12 cellular contexts compared by ENCODE assay signal in genomic region chr15:29451201-29451781, GRCh38.
DNase-seq lines count a peak whose midpoint lies in the region; ATAC-seq, FAIRE-seq and TF ChIP-seq lines count a peak whose summit lies in the region.
"Had no signal": no experiment of that assay in that cellular context is flagged by ENCODE, and none has a peak within 500 bp of the region (broad histone marks: within the 10 kb centered on the region; RNA-seq: fewer than 3 reads in every experiment).

No MANE protein-coding gene starts in this region.

- no peak overlapping the region for H3K56ac ChIP-seq in H1 (replicated peaks; ENCODE audit: insufficient read length, low read depth, low read length)

- H3K23ac ChIP-seq in H1 (ENCODE audit: insufficient read length) = no peak overlapping the region

- peaks cover 2% of the 10 kb centered on the region; the same call in 1 of the 2 replicates for H3K79me1 ChIP-seq in H1 (ENCODE audit: low read depth, low read length)

- TF ChIP-seq RAD21 in H1 (IDR thresholded peaks at IDR 0.05 in 1 of 2, conservative IDR thresholded peaks at IDR 0.05 in 1 of 2; ENCODE audit: low read depth in 2 of 2, low read length in 2 of 2) = peak; percentile 64 to 75

- no peak overlapping the region for H3K14ac ChIP-seq in H1 (ENCODE audit: insufficient read length)

- no peaks in the 10 kb centered on the region for H3K23me2 ChIP-seq in H1 (ENCODE audit: low read depth, low read length)

- no peak overlapping the region for H2BK12ac ChIP-seq in H1 (ENCODE audit: low read depth, low read length)

- H4K20me1 ChIP-seq in H1 (replicated peaks in 1 of 2; ENCODE audit: control insufficient read depth in 1 of 2, insufficient read depth in 2 of 2, low read length in 2 of 2) = no peaks in the 10 kb centered on the region

- H3K9me3 ChIP-seq in H1 (ENCODE audit: insufficient read depth in 2 of 2, low read depth in 1 of 2, low read length in 1 of 2) = no peaks in the 10 kb centered on the region
- H3K9me3 ChIP-seq in mucosa of descending colon = no peaks in the 10 kb centered on the region

- no peaks in the 10 kb centered on the region for H3K27me3 ChIP-seq in H1 (replicated peaks in 1 of 4; ENCODE audit: control insufficient read depth in 3 of 4, extremely low read depth in 1 of 4, insufficient read depth in 3 of 4, low read length in 3 of 4)

- POLR2A ChIA-PET in H1 (lab: Charles Lee; ENCODE audit: partially characterized antibody) = interaction anchor here (1.1 to 1.3 kb wide), 2 partner anchors 19 to 33 kb away, joined by 3 read pairs; no protein-coding TSS in a partner anchor

- no peak for TF ChIP-seq EP300 in H1 (IDR thresholded peaks at IDR 0.05; ENCODE audit: borderline replicate concordance in 1 of 2, low read depth in 2 of 2, low read length in 2 of 2)

- H2AFZ ChIP-seq in H1 (ENCODE audit: low read length) = no peak overlapping the region

- TF ChIP-seq POLR2A in H1 (IDR thresholded peaks at IDR 0.05; ENCODE audit: control extremely low read depth in 1 of 2, low read depth in 2 of 2, low read length in 2 of 2) = no peak

- no peak overlapping the region; the same call in 1 of the 2 replicates for H4K8ac ChIP-seq in H1 (ENCODE audit: extremely low read depth, insufficient read depth, low read length)

- intact Hi-C loops in mucosa of descending colon (cut with DNase I, micrococcal nuclease) = no loop called here

- no peak overlapping the region for H2BK20ac ChIP-seq in H1 (ENCODE audit: low read length)

- FAIRE-seq in H1 (lab: Jason Lieb, UNC) = no peak
- FAIRE-seq: RCC 7860 had no signal

- H3K4me2 ChIP-seq in H1 (ENCODE audit: insufficient read depth in 1 of 2, low read depth in 2 of 2, low read length in 2 of 2) = no peak overlapping the region

- no peak overlapping the region for H3K9ac ChIP-seq in H1 (replicated peaks in 1 of 4; ENCODE audit: extremely low read depth in 1 of 4, low read depth in 3 of 4, low read length in 3 of 4)

- no peak overlapping the region for H3K4ac ChIP-seq in H1 (replicated peaks; ENCODE audit: insufficient read length, low read depth, low read length)

- H2BK15ac ChIP-seq in H1 (ENCODE audit: low read length) = no peak overlapping the region

- H3K18ac ChIP-seq in H1 (ENCODE audit: extremely low read depth, low read length) = no peak overlapping the region

- WGBS in H1 (ENCODE audit: extremely low coverage in 1 of 2, insufficient coverage in 1 of 2, insufficient read length in 1 of 2, insufficient replicate concordance in 2 of 2, low coverage in 1 of 2, low lambda C conversion rate in 2 of 2, missing lambda C conversion rate in 1 of 2), 2 experiments = 74% methylated on average over 18 of the region's 18 CpGs; no CpG with 5 or more reads in 1 of the 2 experiments

- CTCF ChIA-PET in H1 (lab: Charles Lee; ENCODE audit: partially characterized antibody) = interaction anchor here (0.6 to 2.1 kb wide), 19 partner anchors 8 to 255 kb away, joined by 3 to 8 read pairs (median 3); no protein-coding TSS in a partner anchor

- H4K91ac ChIP-seq in H1 (replicated peaks; ENCODE audit: insufficient read length, low read length) = no peak overlapping the region

- H2BK5ac ChIP-seq in H1 (ENCODE audit: low read depth, low read length) = peak overlapping the region; percentile 7; the same call in 1 of the 2 replicates

- H2BK120ac ChIP-seq in H1 (replicated peaks; ENCODE audit: low read depth, low read length) = no peak overlapping the region

- ATAC-seq in mucosa of descending colon = peak; percentile 18
- no peak for ATAC-seq in GM18511 (IDR thresholded peaks at IDR 0.05; ENCODE audit: unreplicated experiment)
- ATAC-seq in omental fat pad (ENCODE audit: low FRiP score) = no peak
- ATAC-seq: activated CD4-positive, CD25-positive, alpha-beta regulatory T cell treated with anti-CD3 and anti-CD28 coated beads, Interleukin-2, amount 50 U/mL, for 24 hours had no signal

- peaks cover 3 to 5% (median 3%) of the 10 kb centered on the region in 4 experiments; a peak in 4 of 7 replicates for H3K4me1 ChIP-seq in H1 (replicated peaks in 1 of 4; ENCODE audit: control insufficient read depth in 3 of 4, insufficient read depth in 4 of 4, low read length in 3 of 4)
- no peaks in the 10 kb centered on the region for H3K4me1 ChIP-seq in mucosa of descending colon (ENCODE audit: low read depth)

- H2AK5ac ChIP-seq in H1 (ENCODE audit: low read depth, low read length) = no peak overlapping the region

- peak; percentile 68 to 77 (median 72) for TF ChIP-seq CTCF in H1 (IDR thresholded peaks at IDR 0.05; ENCODE audit: control extremely low read depth in 1 of 3, insufficient read depth in 1 of 3, low read depth in 1 of 3, low read length in 3 of 3)
- TF ChIP-seq CTCF in mucosa of descending colon (IDR thresholded peaks at IDR 0.05) = no peak
- no peak for TF ChIP-seq CTCF in omental fat pad (IDR thresholded peaks at IDR 0.05)

- H3K36me3 ChIP-seq in H1 (ENCODE audit: control insufficient read depth in 2 of 4, insufficient read depth in 4 of 4, low read length in 3 of 4) (no peaks in the 10 kb centered on the region), mucosa of descending colon (ENCODE audit: low read depth) (no peaks in the 10 kb centered on the region)

- H3K79me2 ChIP-seq in H1 (ENCODE audit: control insufficient read depth in 1 of 2, insufficient read depth in 2 of 2, low read length in 2 of 2) = no peaks in the 10 kb centered on the region

- DNase-seq in ELF-1 (ENCODE audit: low read depth, low spot score) (peak; percentile 56), NCI-H524 (lab: John Stamatoyannopoulos, UW) (peak; percentile 55 to 72), H1 (ENCODE audit: low read depth in 1 of 2, low spot score in 2 of 2) (peak; percentile 41 to 69), mucosa of descending colon (no peak), substantia nigra (lab: John Stamatoyannopoulos, UW) (no peak), T-helper 2 cell (no peak), omental fat pad (ENCODE audit: low spot score) (no peak)
- DNase-seq: DMS79 treated with DMSO at 0.1 percent for 48 hours, foreskin melanocyte had no signal

- H3K4me3 ChIP-seq in H1 (ENCODE audit: extremely low read depth in 1 of 4, insufficient read depth in 2 of 4, low read depth in 3 of 4, low read length in 4 of 4) (no peak overlapping the region), mucosa of descending colon (no peak overlapping the region)

- H3K27ac ChIP-seq in H1 (ENCODE audit: low read depth, low read length) (no peak overlapping the region), substantia nigra (ENCODE audit: low read depth, low read length, poor library complexity, severe bottlenecking) (no peak overlapping the region)

- no peak overlapping the region for H4K5ac ChIP-seq in H1 (ENCODE audit: insufficient read length, low read depth, low read length)

TF ChIP-seq in H1, 55 proteins besides CTCF, POLR2A, EP300 and RAD21:
- TF ChIP-seq E2F6 (IDR thresholded peaks at IDR 0.05) (no peak), JUN (IDR thresholded peaks at IDR 0.05; ENCODE audit: low read depth, low read length) (no peak), EGR1 (IDR thresholded peaks at IDR 0.05; ENCODE audit: borderline replicate concordance, low read depth, low read length) (no peak), BRCA1 (IDR thresholded peaks at IDR 0.05; ENCODE audit: low read depth, low read length) (no peak), POLR2AphosphoS5 (IDR thresholded peaks at IDR 0.05; ENCODE audit: low read depth, low read length) (no peak), SIN3A (conservative IDR thresholded peaks at IDR 0.05 in 1 of 2, IDR thresholded peaks at IDR 0.05 in 1 of 2; ENCODE audit: low read depth in 1 of 2, low read length in 2 of 2) (no peak), SRF (IDR thresholded peaks at IDR 0.05; ENCODE audit: low read depth, low read length) (no peak), MAFK (IDR thresholded peaks at IDR 0.05; ENCODE audit: low read depth, low read length) (no peak), BACH1 (IDR thresholded peaks at IDR 0.05; ENCODE audit: low read length) (no peak), HDAC6 (IDR thresholded peaks at IDR 0.05; ENCODE audit: low read depth, low read length) (no peak), GABPA (IDR thresholded peaks at IDR 0.05; ENCODE audit: borderline replicate concordance, insufficient read depth, low read length) (no peak), RBBP5 (IDR thresholded peaks at IDR 0.05; ENCODE audit: borderline replicate concordance, low read depth, low read length) (no peak), NRF1 (IDR thresholded peaks at IDR 0.05; ENCODE audit: low read depth, low read length) (no peak), TBP (IDR thresholded peaks at IDR 0.05; ENCODE audit: low read depth, low read length) (no peak), SAP30 (IDR thresholded peaks at IDR 0.05; ENCODE audit: insufficient read depth, insufficient replicate concordance, low read length) (no peak), RFX5 (IDR thresholded peaks at IDR 0.05; ENCODE audit: borderline replicate concordance, low read depth, low read length) (no peak), EZH2 (IDR thresholded peaks at IDR 0.05; ENCODE audit: low read depth, low read length, severe bottlenecking) (no peak), TEAD4 (IDR thresholded peaks at IDR 0.05; ENCODE audit: low read depth, low read length) (no peak), ATF3 (IDR thresholded peaks at IDR 0.05; ENCODE audit: insufficient read depth, low read depth, low read length) (no peak)

Comparison
In these comparisons a context has a peak if more than half of its experiments do, and no peak if none do; other contexts are left out.
1. DNase-seq: peak in ELF-1 (single experiment), NCI-H524 (2 of 2) and H1 (2 of 2); none in mucosa of descending colon (0 of 3), substantia nigra (0 of 49), T-helper 2 cell (0 of 5) and omental fat pad (single experiment).
2. CTCF ChIP-seq: peak in H1 (3 of 3); none in mucosa of descending colon (single experiment) and omental fat pad (0 of 3).